ENCODE assay signal across 8 cellular contexts in genomic region chr1:150971583-150972416, GRCh38. TPM values are rescaled to one million over a fixed set of nuclear protein-coding genes. Genes with fewer than 3 reads are reported as not detected.
A peak's percentile ranks its signal among the peaks of the same experiment; 100 is the strongest.
DNase-seq lines count a peak whose midpoint lies in the region; ATAC-seq and TF ChIP-seq lines count a peak whose summit lies in the region.

No MANE protein-coding gene starts in this region.

- H3K36me3 Mint-ChIP-seq in CD4-positive, alpha-beta memory T cell = peaks cover 17 to 36% of the 10 kb centered on the region in 2 donors
- no peaks in the 10 kb centered on the region for H3K36me3 Mint-ChIP-seq in natural killer cell

- DNase-seq in CD4-positive, alpha-beta memory T cell = no peak
- DNase-seq in NB4 (ENCODE audit: low read depth) = peak; percentile 42
- peak; percentile 68 for DNase-seq in ecto neural progenitor cell (ENCODE audit: low spot score)
- no peak for DNase-seq in natural killer cell
- no peak for DNase-seq in NCI-H526 treated with DMSO at 0.1 percent for 48 hours (lab: John Stamatoyannopoulos, UW)
- no peak for DNase-seq in stimulated activated CD4-positive, alpha-beta T cell treated with anti-CD3 and anti-CD28 coated beads, Interleukin-1b, Interleukin-23, amount 100 ng/mL, for 48 hours

- POLR2A ChIA-PET in CD4-positive, alpha-beta memory T cell (lab: Charles Lee; ENCODE audit: partially characterized antibody) = interaction anchor here (0.6 to 1.0 kb wide), 2 partner anchors 38 to 45 kb away, joined by 3 to 4 read pairs; no protein-coding TSS in a partner anchor

- peak overlapping the region in 7 of 8 donors; percentile 58 to 95 (median 89) for H3K4me3 Mint-ChIP-seq in CD4-positive, alpha-beta memory T cell
- peak overlapping the region; percentile 86 for H3K4me3 Mint-ChIP-seq in natural killer cell

- TF ChIP-seq CTCF in NB4 (IDR thresholded peaks at IDR 0.05; ENCODE audit: low read depth, low read length) = no peak
- no peak for TF ChIP-seq CTCF in natural killer cell (IDR thresholded peaks at IDR 0.05)

- CTCF ChIA-PET in CD4-positive, alpha-beta memory T cell (lab: Charles Lee; ENCODE audit: partially characterized antibody) = interaction anchor here (1.8 to 3.0 kb wide), 3 partner anchors 9 to 50 kb away, joined by 6 to 26 read pairs (median 11); partner anchors contain the start of gene ANXA9

- intact Hi-C loops in CD4-positive, alpha-beta memory T cell (cut with micrococcal nuclease) = loop anchor here (10.0 kb wide), 1 partner anchor 507 kb away; no protein-coding TSS in a partner anchor
- intact Hi-C loops in natural killer cell (cut with micrococcal nuclease) = no loop called here

- H3K36me3 ChIP-seq in CD4-positive, alpha-beta memory T cell (ENCODE audit: insufficient read depth, low read length) = peaks cover 21% of the 10 kb centered on the region

- H3K27me3 ChIP-seq in CD4-positive, alpha-beta memory T cell (ENCODE audit: insufficient read depth, low read length) = no peaks in the 10 kb centered on the region

- H3K27ac Mint-ChIP-seq in CD4-positive, alpha-beta memory T cell = peak overlapping the region; percentile 91 to 95 (median 92)
- peak overlapping the region; percentile 86 to 88 for H3K27ac Mint-ChIP-seq in natural killer cell

- no peak for ATAC-seq in natural killer cell
- ATAC-seq in HG03432 (IDR thresholded peaks at IDR 0.05; ENCODE audit: unreplicated experiment) = no peak
- ATAC-seq in GM21576 (IDR thresholded peaks at IDR 0.05; ENCODE audit: unreplicated experiment) = no peak

- no peaks in the 10 kb centered on the region for H3K27me3 Mint-ChIP-seq in CD4-positive, alpha-beta memory T cell
- H3K27me3 Mint-ChIP-seq in natural killer cell (ENCODE audit: low read depth in 2 of 2) = no peaks in the 10 kb centered on the region

- H3K4me3 ChIP-seq in CD4-positive, alpha-beta memory T cell (ENCODE audit: low read length in 2 of 2) = no peak overlapping the region
- peak overlapping the region; percentile 93 for H3K4me3 ChIP-seq in NB4 (ENCODE audit: low read depth, low read length)

- TF ChIP-seq POLR2A in NB4 (IDR thresholded peaks at IDR 0.05; ENCODE audit: extremely low read depth, insufficient read length) = no peak

- H3K9me3 Mint-ChIP-seq in CD4-positive, alpha-beta memory T cell = peaks cover 0 to 1% (median 0%) of the 10 kb centered on the region in 8 donors
- no peaks in the 10 kb centered on the region for H3K9me3 Mint-ChIP-seq in natural killer cell

- H3K4me1 ChIP-seq in CD4-positive, alpha-beta memory T cell (ENCODE audit: insufficient read depth, low read length) = peaks cover 53% of the 10 kb centered on the region

- peak overlapping the region; percentile 84 for H3K27ac ChIP-seq in CD4-positive, alpha-beta memory T cell (ENCODE audit: low read depth, low read length)

- peaks cover 36 to 58% (median 45%) of the 10 kb centered on the region in 4 donors for H3K4me1 Mint-ChIP-seq in CD4-positive, alpha-beta memory T cell
- peaks cover 47 to 53% of the 10 kb centered on the region in 2 donors for H3K4me1 Mint-ChIP-seq in natural killer cell

- H3K9me3 ChIP-seq in CD4-positive, alpha-beta memory T cell (ENCODE audit: control insufficient read depth in 1 of 2, low read length in 2 of 2) = no peaks in the 10 kb centered on the region

RNA-seq across cellular contexts. Expression of gene CERS2, which starts 2.8 kb away (rescaled TPM):
- 100 to 1,000 TPM; 145 to 149 TPM for total RNA-seq in CD4-positive, alpha-beta memory T cell
- polyA plus RNA-seq in CD4-positive, alpha-beta memory T cell = 100 to 1,000 TPM; 184 to 206 TPM
- total RNA-seq in natural killer cell = 100 to 1,000 TPM; 122 to 129 (median 127) TPM

RNA-seq across cellular contexts. Expression of gene ANXA9, which starts 10.3 kb away (rescaled TPM):
- under 1 TPM in 1 of 2 experiments, not detected in 1; 0.17 TPM for total RNA-seq in CD4-positive, alpha-beta memory T cell
- polyA plus RNA-seq in CD4-positive, alpha-beta memory T cell = under 1 TPM; 0.23 to 0.33 TPM
- under 1 TPM in 1 of 3 donors, not detected in 2; 0.25 TPM for total RNA-seq in natural killer cell

RNA-seq across cellular contexts. Expression of gene MINDY1, which starts 34.9 kb away (rescaled TPM):
- total RNA-seq in CD4-positive, alpha-beta memory T cell = 10 to 100 TPM; 31.4 to 32.1 TPM
- 10 to 100 TPM in 1 of 2 donors, 1 to 10 TPM in 1; 6.5 to 17.6 TPM for polyA plus RNA-seq in CD4-positive, alpha-beta memory T cell
- 10 to 100 TPM; 14.0 to 15.6 (median 15.2) TPM for total RNA-seq in natural killer cell

RNA-seq across cellular contexts. Expression of gene PRUNE1, which starts 36.4 kb away (rescaled TPM):
- 10 to 100 TPM; 35.0 to 38.9 TPM for total RNA-seq in CD4-positive, alpha-beta memory T cell
- 10 to 100 TPM; 52.6 to 59.0 TPM for polyA plus RNA-seq in CD4-positive, alpha-beta memory T cell
- total RNA-seq in natural killer cell = 10 to 100 TPM; 11.4 to 14.1 (median 13.5) TPM

RNA-seq across cellular contexts. Expression of gene SETDB1, which starts 45.6 kb away (rescaled TPM):
- 10 to 100 TPM; 71.4 to 72.6 TPM for total RNA-seq in CD4-positive, alpha-beta memory T cell
- 10 to 100 TPM in 1 of 2 donors, 1 to 10 TPM in 1; 9.8 to 14.2 TPM for polyA plus RNA-seq in CD4-positive, alpha-beta memory T cell
- 10 to 100 TPM; 64.6 to 74.3 (median 70.5) TPM for total RNA-seq in natural killer cell

Comparison
In these comparisons a context has a peak if more than half of its experiments do, and no peak if none do; other contexts are left out.
1. DNase-seq: peak in NB4 (single experiment) and ecto neural progenitor cell (single experiment); none in CD4-positive, alpha-beta memory T cell (0 of 5), natural killer cell (single experiment), NCI-H526 treated with DMSO at 0.1 percent for 48 hours (single experiment) and stimulated activated CD4-positive, alpha-beta T cell treated with anti-CD3 and anti-CD28 coated beads, Interleukin-1b, Interleukin-23, amount 100 ng/mL, for 48 hours (single experiment).